Comparison of ENCODE assay signal across 8 cellular contexts in the genomic region with DNA sequence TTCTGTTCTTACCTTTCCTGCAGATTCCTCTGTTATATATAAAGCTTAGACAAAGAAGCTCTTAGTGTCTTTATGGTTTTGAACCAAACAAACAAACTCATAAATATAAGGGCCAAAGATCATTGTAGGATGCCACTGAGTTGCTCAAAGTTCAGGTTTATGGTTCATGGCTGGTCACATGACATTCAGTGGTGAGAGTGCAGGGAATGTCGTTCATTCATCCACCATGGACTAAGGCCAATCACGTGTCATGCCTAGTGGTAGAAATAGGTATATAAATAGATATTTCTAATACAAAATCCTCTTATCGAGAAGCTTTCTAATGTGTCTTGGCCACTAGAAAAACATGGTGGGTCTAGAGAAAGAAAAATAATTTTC.
"Had no signal": no experiment of that assay in that cellular context is flagged by ENCODE, and none has a peak within 500 bp of the region (broad histone marks: within the 10 kb centered on the region; RNA-seq: fewer than 3 reads in every experiment).

No MANE protein-coding gene starts in this region.

- H3K27me3 Mint-ChIP-seq: IgD-negative memory B cell had no signal

- ATAC-seq: GM23338 had no signal

- H3K4me3 ChIP-seq: GM23338 had no signal

- FAIRE-seq: H1, H54, HTR-8/SVneo had no signal

- H3K27ac Mint-ChIP-seq: H9, IgD-negative memory B cell had no signal

- H3K4me3 Mint-ChIP-seq: GM23338, H9, IgD-negative memory B cell had no signal

- H3K4me1 Mint-ChIP-seq: IgD-negative memory B cell had no signal

- H3K4me2 ChIP-seq: GM23338 had no signal

- DNase-seq: H9, HCEC 1CT, KG1 had no signal
